Comparison of ENCODE assay signal across 1 cellular context in genomic region chr2:54584598-54584997, GRCh38.
TF ChIP-seq lines count a peak whose summit lies in the region.

No MANE protein-coding gene starts in this region.

TF ChIP-seq in GM12878, 131 proteins besides CTCF, POLR2A, EP300 and RAD21 (continued from another document):
- TF ChIP-seq BCL3 (IDR thresholded peaks at IDR 0.05; ENCODE audit: borderline replicate concordance, insufficient read depth, low read depth, low read length, poor library complexity, severe bottlenecking) (no peak), RFX5 (IDR thresholded peaks at IDR 0.05; ENCODE audit: low read depth, low read length) (no peak), MEF2B (IDR thresholded peaks at IDR 0.05; ENCODE audit: partially characterized antibody, poor library complexity, severe bottlenecking) (no peak), MTA2 (IDR thresholded peaks at IDR 0.05; ENCODE audit: low read depth) (no peak), NR2C1 (IDR thresholded peaks at IDR 0.05) (no peak), RUNX3 (IDR thresholded peaks at IDR 0.05; ENCODE audit: low read length) (no peak), NFYA (IDR thresholded peaks at IDR 0.05; ENCODE audit: borderline replicate concordance, low read depth, low read length) (no peak), NR2F1 (conservative IDR thresholded peaks at IDR 0.05) (no peak), ZBTB40 (IDR thresholded peaks at IDR 0.05; ENCODE audit: borderline replicate concordance) (no peak), ELK1 (IDR thresholded peaks at IDR 0.05; ENCODE audit: low read depth, low read length) (no peak), TBL1XR1 (IDR thresholded peaks at IDR 0.05; ENCODE audit: low read depth, low read length) (no peak), BCLAF1 (IDR thresholded peaks at IDR 0.05) (no peak), HDGF (IDR thresholded peaks at IDR 0.05) (no peak)
